Comparison of ENCODE assay signal across 9 cellular contexts in the genomic region with DNA sequence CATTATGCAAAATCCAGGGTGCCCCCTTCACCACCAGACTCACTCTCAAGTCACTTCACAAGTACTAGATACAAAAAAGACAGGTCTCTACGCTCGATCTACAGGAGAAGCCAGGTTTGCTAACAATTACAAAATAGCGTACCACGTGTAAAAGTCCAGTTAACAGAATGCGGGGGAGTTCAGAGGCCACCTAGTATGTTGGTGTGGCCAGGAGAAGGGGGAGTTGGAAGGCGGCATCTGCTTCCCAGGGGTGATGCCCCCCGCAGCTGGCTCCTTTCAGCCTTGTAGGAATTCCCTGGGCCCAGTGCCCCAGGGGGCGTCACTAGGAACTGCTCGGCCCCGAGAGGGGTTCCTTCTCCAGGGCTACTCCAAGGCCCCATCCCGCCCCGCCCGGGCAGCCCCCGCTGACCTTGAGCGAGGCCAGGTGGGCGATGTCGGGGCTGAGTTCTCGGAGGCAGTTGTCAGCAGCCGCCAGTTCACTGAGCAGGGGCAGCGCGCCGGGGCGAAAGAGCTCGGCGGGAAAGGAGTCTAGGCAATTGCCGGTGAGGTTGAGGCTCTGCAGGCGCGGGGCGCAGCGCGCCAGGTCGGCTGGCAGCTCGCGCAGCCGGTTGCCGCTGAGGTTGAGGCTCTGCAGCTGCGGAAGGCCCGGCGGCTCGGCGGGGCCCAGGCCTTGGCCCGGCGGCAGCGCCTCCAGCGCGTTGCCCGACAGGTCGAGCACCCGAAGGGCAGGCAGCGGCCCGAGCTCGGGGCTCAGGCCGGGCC. TPM values are rescaled to one million over a fixed set of nuclear protein-coding genes. Genes with fewer than 3 reads are reported as not detected.
DNase-seq lines count a peak whose midpoint lies in the region; ATAC-seq and TF ChIP-seq lines count a peak whose summit lies in the region.
"Had no signal": no experiment of that assay in that cellular context is flagged by ENCODE, and none has a peak within 500 bp of the region (broad histone marks: within the 10 kb centered on the region; RNA-seq: fewer than 3 reads in every experiment).

No MANE protein-coding gene starts in this region.

- H3K27me3 ChIP-seq in left lung = peaks cover 0 to 10% of the 10 kb centered on the region in 2 donors
- H3K27me3 ChIP-seq in tibial nerve = no peaks in the 10 kb centered on the region

- H3K9me3 ChIP-seq in left lung = no peaks in the 10 kb centered on the region
- no peaks in the 10 kb centered on the region for H3K9me3 ChIP-seq in tibial nerve

- WGBS in tibial nerve, 2 donors = 13 to 15% methylated on average over 18 to 20 of the region's 53 CpGs

- H3K4me1 ChIP-seq in left lung (peaks cover 23 to 39% of the 10 kb centered on the region in 2 donors), tibial nerve (peaks cover 5 to 52% (median 25%) of the 10 kb centered on the region in 4 donors)

- no peak for TF ChIP-seq POLR2A in tibial nerve (IDR thresholded peaks at IDR 0.05)

- intact Hi-C loops in left lung (cut with DNase I) = no loop called here

- TF ChIP-seq EP300 in tibial nerve (IDR thresholded peaks at IDR 0.05) = no peak

- peak overlapping the region; percentile 84 for H3K27ac Mint-ChIP-seq in activated naive CD8-positive, alpha-beta T cell treated with anti-CD3 and anti-CD28 coated beads, Interleukin-2, amount 50 U/mL, for 24 hours

- H3K4me3 ChIP-seq in left lung (peak overlapping the region; percentile 90 to 97), tibial nerve (peak overlapping the region; percentile 70 to 92 (median 82))

- H3K27me3 Mint-ChIP-seq in activated naive CD8-positive, alpha-beta T cell treated with anti-CD3 and anti-CD28 coated beads, Interleukin-2, amount 50 U/mL, for 24 hours = peaks cover 3% of the 10 kb centered on the region

- H3K9me3 Mint-ChIP-seq in activated naive CD8-positive, alpha-beta T cell treated with anti-CD3 and anti-CD28 coated beads, Interleukin-2, amount 50 U/mL, for 24 hours = no peaks in the 10 kb centered on the region

- H3K27ac ChIP-seq in left lung = peak overlapping the region in 1 of 2 donors; percentile 73
- H3K27ac ChIP-seq in tibial nerve = peak overlapping the region in 2 of 4 donors; percentile 67 to 73
- no peak overlapping the region for H3K27ac ChIP-seq in caudate nucleus (ENCODE audit: low read depth, low read length)

- H3K36me3 Mint-ChIP-seq in activated naive CD8-positive, alpha-beta T cell treated with anti-CD3 and anti-CD28 coated beads, Interleukin-2, amount 50 U/mL, for 24 hours (ENCODE audit: low read depth) = peaks cover 12% of the 10 kb centered on the region

- ATAC-seq in GM19351 (IDR thresholded peaks at IDR 0.05; ENCODE audit: unreplicated experiment) (peak; percentile 19), HG03135 (IDR thresholded peaks at IDR 0.05; ENCODE audit: unreplicated experiment) (peak; percentile 29), left lung (no peak), HG02678 (IDR thresholded peaks at IDR 0.05; ENCODE audit: unreplicated experiment) (no peak)
- peak; percentile 13 for ATAC-seq in activated naive CD8-positive, alpha-beta T cell treated with anti-CD3 and anti-CD28 coated beads, Interleukin-2, amount 50 U/mL, for 24 hours

- H3K36me3 ChIP-seq in left lung = no peaks in the 10 kb centered on the region
- H3K36me3 ChIP-seq in tibial nerve = peaks cover 0 to 2% (median 0%) of the 10 kb centered on the region in 3 donors

- H3K4me3 Mint-ChIP-seq in activated naive CD8-positive, alpha-beta T cell treated with anti-CD3 and anti-CD28 coated beads, Interleukin-2, amount 50 U/mL, for 24 hours = peak overlapping the region; percentile 96

- H3K4me1 Mint-ChIP-seq in activated naive CD8-positive, alpha-beta T cell treated with anti-CD3 and anti-CD28 coated beads, Interleukin-2, amount 50 U/mL, for 24 hours = peaks cover 38% of the 10 kb centered on the region

- TF ChIP-seq CTCF in left lung (IDR thresholded peaks at IDR 0.05) (no peak), tibial nerve (IDR thresholded peaks at IDR 0.05) (no peak)

- no peak for DNase-seq in activated naive CD8-positive, alpha-beta T cell treated with anti-CD3 and anti-CD28 coated beads, Interleukin-2, amount 50 U/mL, for 24 hours
- DNase-seq in left lung (peak in 1 of 2 donors; percentile 76), tibial nerve (ENCODE audit: low spot score in 2 of 2) (no peak), NCI-H187 treated with DMSO at 0.1 percent for 48 hours (lab: John Stamatoyannopoulos, UW) (no peak), caudate nucleus (lab: John Stamatoyannopoulos, UW) (no peak)

RNA-seq across cellular contexts. Expression of gene LRRC47, which starts 0.7 kb away (rescaled TPM):
- total RNA-seq in left lung = 10 to 100 TPM; 34.2 to 36.6 TPM
- total RNA-seq in tibial nerve = 10 to 100 TPM; 40.8 to 46.3 (median 42.6) TPM

RNA-seq across cellular contexts. Expression of gene SMIM1, which starts 23.1 kb away (rescaled TPM):
- total RNA-seq in left lung (1 to 10 TPM; 6.5 TPM), tibial nerve (10 to 100 TPM in 1 of 4 donors, not detected in 3; 23.1 TPM)

RNA-seq across cellular contexts. Expression of gene CCDC27, which starts 43.4 kb away (rescaled TPM):
- total RNA-seq in left lung = not detected
- not detected for total RNA-seq in tibial nerve
- total RNA-seq: activated CD8-positive, alpha-beta memory T cell treated with anti-CD3 and anti-CD28 coated beads for 36 hours had no signal

Comparison
In these comparisons a context has a peak if more than half of its experiments do, and no peak if none do; other contexts are left out.
1. ATAC-seq: peak in GM19351 (single experiment), HG03135 (single experiment) and activated naive CD8-positive, alpha-beta T cell treated with anti-CD3 and anti-CD28 coated beads, Interleukin-2, amount 50 U/mL, for 24 hours (single experiment); none in left lung (single experiment) and HG02678 (single experiment).